Comparison of ENCODE assay signal across 21 cellular contexts in genomic region chr2:83827618-83828017, GRCh38.
DNase-seq lines count a peak whose midpoint lies in the region; ATAC-seq, FAIRE-seq and TF ChIP-seq lines count a peak whose summit lies in the region.
"Had no signal": no experiment of that assay in that cellular context is flagged by ENCODE, and none has a peak within 500 bp of the region (broad histone marks: within the 10 kb centered on the region; RNA-seq: fewer than 3 reads in every experiment).

No MANE protein-coding gene starts in this region.

- H3K79me2 ChIP-seq in OCI-LY1 (ENCODE audit: insufficient read depth, low read length) = no peaks in the 10 kb centered on the region

- H3K4me1 Mint-ChIP-seq in chondrocyte (ENCODE audit: low read depth) = no peaks in the 10 kb centered on the region

- TF ChIP-seq POLR2A in H54 (IDR thresholded peaks at IDR 0.05; ENCODE audit: low read depth, low read length) = no peak

- no peak overlapping the region for H3K4me3 ChIP-seq in OCI-LY1 (ENCODE audit: low read depth, low read length, poor library complexity, severe bottlenecking)
- H3K4me3 ChIP-seq: spleen had no signal

- H3K27me3 Mint-ChIP-seq in chondrocyte (ENCODE audit: low read depth) = no peaks in the 10 kb centered on the region
- H3K27me3 Mint-ChIP-seq: dendritic cell treated with granulocyte-macrophage colony-stimulating factor and Interleukin-4, amounts not matched to agents 40 ng/mL and 50 ng/mL, for 4 days had no signal

- no peak overlapping the region for H2AFZ ChIP-seq in OCI-LY1 (ENCODE audit: low read length)

- no peaks in the 10 kb centered on the region for H3K9me2 ChIP-seq in OCI-LY1 (ENCODE audit: low read depth, low read length)

- ATAC-seq in GM21360 (IDR thresholded peaks at IDR 0.05; ENCODE audit: unreplicated experiment) (no peak), HG02798 (IDR thresholded peaks at IDR 0.05; ENCODE audit: poor library complexity, unreplicated experiment) (no peak), HG03439 (IDR thresholded peaks at IDR 0.05; ENCODE audit: unreplicated experiment) (no peak)

- no peaks in the 10 kb centered on the region for H3K36me3 Mint-ChIP-seq in chondrocyte (ENCODE audit: low read depth)

- H3K27ac ChIP-seq in OCI-LY1 (ENCODE audit: low read depth, low read length, poor library complexity, severe bottlenecking) = no peak overlapping the region
- H3K27ac ChIP-seq: epithelial cell of prostate, spleen had no signal

- no peaks in the 10 kb centered on the region for H3K36me3 ChIP-seq in OCI-LY1 (ENCODE audit: insufficient read depth, low read length)
- H3K36me3 ChIP-seq: BE2C, spleen had no signal

- H3K9me3 Mint-ChIP-seq in chondrocyte (ENCODE audit: low read depth) = no peaks in the 10 kb centered on the region
- H3K9me3 Mint-ChIP-seq: dendritic cell treated with granulocyte-macrophage colony-stimulating factor and Interleukin-4, amounts not matched to agents 40 ng/mL and 50 ng/mL, for 4 days had no signal

- H3K27me3 ChIP-seq in OCI-LY1 (ENCODE audit: insufficient read depth, low read length) = no peaks in the 10 kb centered on the region
- H3K27me3 ChIP-seq: BE2C, spleen had no signal

- H3K9ac ChIP-seq in OCI-LY1 (ENCODE audit: low read length) = no peak overlapping the region

- H3F3A ChIP-seq in OCI-LY1 (ENCODE audit: insufficient read depth, low read length) = no peaks in the 10 kb centered on the region

- FAIRE-seq in H54 (lab: Jason Lieb, UNC) = no peak
- FAIRE-seq: frontal cortex had no signal

- TF ChIP-seq CTCF in GM12872 (IDR thresholded peaks at IDR 0.05; ENCODE audit: insufficient read depth, low read depth, low read length) (peak; percentile 10; the same call in 1 of the 3 replicates), OCI-LY1 (IDR thresholded peaks at IDR 0.05; ENCODE audit: low read length) (peak; percentile 18; the same call in 1 of the 2 replicates), chondrocyte (IDR thresholded peaks at IDR 0.05) (peak; percentile 19)

- H3K4me1 ChIP-seq in OCI-LY1 (ENCODE audit: insufficient read depth, low read length, severe bottlenecking) = no peaks in the 10 kb centered on the region
- H3K4me1 ChIP-seq: BE2C, spleen had no signal

- H3K9me3 ChIP-seq in OCI-LY1 (ENCODE audit: low read length) = no peaks in the 10 kb centered on the region
- H3K9me3 ChIP-seq: BE2C, spleen had no signal

- DNase-seq in chondrocyte (ENCODE audit: low spot score) (no peak), pons (ENCODE audit: low spot score) (peak; percentile 9), H54 (ENCODE audit: insufficient read length, low spot score) (no peak)
- DNase-seq: activated CD4-positive, alpha-beta T cell treated with anti-CD3 and anti-CD28 coated beads for 1 hour; BE2C; Calu3; HCEC 1CT; KG1; NCI-H1105 treated with DMSO at 0.1 percent for 48 hours; NCI-H524 treated with DMSO at 0.1 percent for 48 hours; SIG-M5; spleen; stimulated activated CD4-positive, alpha-beta T cell treated with anti-CD3 and anti-CD28 coated beads, Interleukin-4, amount 100 ng/mL, for 4 hours had no signal

- no peak overlapping the region for H3K27ac Mint-ChIP-seq in chondrocyte (ENCODE audit: unreplicated experiment)
- H3K27ac Mint-ChIP-seq: dendritic cell treated with granulocyte-macrophage colony-stimulating factor and Interleukin-4, amounts not matched to agents 40 ng/mL and 50 ng/mL, for 4 days had no signal

- H3K4me3 Mint-ChIP-seq in chondrocyte (ENCODE audit: unreplicated experiment) = no peak overlapping the region
- H3K4me3 Mint-ChIP-seq: dendritic cell treated with granulocyte-macrophage colony-stimulating factor and Interleukin-4, amounts not matched to agents 40 ng/mL and 50 ng/mL, for 4 days had no signal

- H4K20me1 ChIP-seq in OCI-LY1 (ENCODE audit: insufficient read depth, low read length) = no peaks in the 10 kb centered on the region

- H3K4me2 ChIP-seq in OCI-LY1 (ENCODE audit: low read length) = no peak overlapping the region
